Comparison of ENCODE assay signal across 8 cellular contexts in the genomic region with DNA sequence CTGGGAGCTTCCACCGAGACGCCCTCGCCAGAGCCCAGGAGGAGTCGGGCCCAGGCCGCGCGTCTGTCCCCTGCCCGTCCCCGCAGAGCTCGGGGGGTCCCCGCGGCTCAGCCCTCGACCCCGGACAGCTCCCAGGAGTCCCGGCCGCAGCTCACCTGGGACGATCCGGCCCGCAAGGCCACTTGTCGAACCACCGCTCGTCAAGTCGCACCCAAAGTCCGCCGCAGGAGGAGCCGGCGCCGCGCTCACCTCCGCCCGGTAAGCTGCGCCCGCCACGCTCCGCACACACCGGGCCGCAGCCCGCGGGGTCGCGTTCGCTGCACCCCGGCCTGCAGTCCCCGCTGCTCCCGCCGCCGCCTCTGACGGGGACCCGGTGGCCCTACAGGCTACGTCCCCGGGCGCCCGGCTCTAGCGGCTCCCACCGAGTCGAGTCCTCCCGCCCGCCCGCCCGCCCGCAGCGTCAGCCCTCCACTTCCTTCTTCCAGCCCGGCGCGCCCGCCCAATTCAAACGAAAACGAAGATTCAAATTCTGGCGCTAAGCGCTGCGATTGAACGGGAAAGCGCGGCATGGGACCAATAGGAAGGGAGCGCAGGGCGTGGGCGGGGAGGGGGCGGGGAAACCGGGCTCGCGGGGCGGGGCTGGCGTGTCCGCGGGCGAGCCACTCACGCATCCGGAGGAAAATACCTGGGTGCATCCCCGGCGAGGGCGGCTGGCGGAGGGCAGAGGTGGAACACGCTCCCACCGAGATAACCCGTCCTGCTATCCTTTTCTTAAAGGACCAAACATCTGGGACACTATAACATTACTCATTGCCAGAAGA. TPM values are rescaled to one million over a fixed set of nuclear protein-coding genes. Genes with fewer than 3 reads are reported as not detected.
DNase-seq lines count a peak whose midpoint lies in the region; FAIRE-seq lines count a peak whose summit lies in the region.

A gene with protein sequence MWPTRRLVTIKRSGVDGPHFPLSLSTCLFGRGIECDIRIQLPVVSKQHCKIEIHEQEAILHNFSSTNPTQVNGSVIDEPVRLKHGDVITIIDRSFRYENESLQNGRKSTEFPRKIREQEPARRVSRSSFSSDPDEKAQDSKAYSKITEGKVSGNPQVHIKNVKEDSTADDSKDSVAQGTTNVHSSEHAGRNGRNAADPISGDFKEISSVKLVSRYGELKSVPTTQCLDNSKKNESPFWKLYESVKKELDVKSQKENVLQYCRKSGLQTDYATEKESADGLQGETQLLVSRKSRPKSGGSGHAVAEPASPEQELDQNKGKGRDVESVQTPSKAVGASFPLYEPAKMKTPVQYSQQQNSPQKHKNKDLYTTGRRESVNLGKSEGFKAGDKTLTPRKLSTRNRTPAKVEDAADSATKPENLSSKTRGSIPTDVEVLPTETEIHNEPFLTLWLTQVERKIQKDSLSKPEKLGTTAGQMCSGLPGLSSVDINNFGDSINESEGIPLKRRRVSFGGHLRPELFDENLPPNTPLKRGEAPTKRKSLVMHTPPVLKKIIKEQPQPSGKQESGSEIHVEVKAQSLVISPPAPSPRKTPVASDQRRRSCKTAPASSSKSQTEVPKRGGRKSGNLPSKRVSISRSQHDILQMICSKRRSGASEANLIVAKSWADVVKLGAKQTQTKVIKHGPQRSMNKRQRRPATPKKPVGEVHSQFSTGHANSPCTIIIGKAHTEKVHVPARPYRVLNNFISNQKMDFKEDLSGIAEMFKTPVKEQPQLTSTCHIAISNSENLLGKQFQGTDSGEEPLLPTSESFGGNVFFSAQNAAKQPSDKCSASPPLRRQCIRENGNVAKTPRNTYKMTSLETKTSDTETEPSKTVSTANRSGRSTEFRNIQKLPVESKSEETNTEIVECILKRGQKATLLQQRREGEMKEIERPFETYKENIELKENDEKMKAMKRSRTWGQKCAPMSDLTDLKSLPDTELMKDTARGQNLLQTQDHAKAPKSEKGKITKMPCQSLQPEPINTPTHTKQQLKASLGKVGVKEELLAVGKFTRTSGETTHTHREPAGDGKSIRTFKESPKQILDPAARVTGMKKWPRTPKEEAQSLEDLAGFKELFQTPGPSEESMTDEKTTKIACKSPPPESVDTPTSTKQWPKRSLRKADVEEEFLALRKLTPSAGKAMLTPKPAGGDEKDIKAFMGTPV (N-terminal part only) (minus strand): TSS at position 480 of the 821 bp plus-strand sequence. CDS start 756 bp downstream, outside the sequence.

- DNase-seq in GDM1 (lab: John Stamatoyannopoulos, UW) (peak; percentile 90), HAP-1 (ENCODE audit: low spot score in 2 of 2) (peak; percentile 91 to 93), M059J (ENCODE audit: low read depth) (peak; percentile 92), SIG-M5 treated with dmso at 0.1 percent for 504 hours (lab: John Stamatoyannopoulos, UW; ENCODE audit: unreplicated experiment) (peak; percentile 85), activated gamma-delta T cell (lab: John Stamatoyannopoulos, UW) (peak; percentile 82), frontal cortex (ENCODE audit: low spot score in 2 of 2) (peak; percentile 81 to 92), neuronal stem cell (ENCODE audit: low spot score) (peak; percentile 89), stromal cell of bone marrow (ENCODE audit: low read depth) (peak; percentile 82)

- in situ Hi-C loops in HAP-1 (cut with MboI; ENCODE audit: low sequenced_read_pairs): loop anchor here (25.0 kb wide), 1 partner anchor 1836 kb away; a partner anchor contains a TSS

- no peak for FAIRE-seq in frontal cortex (lab: Jason Lieb, UNC)

- peaks cover 8% of the 10 kb centered on the region for H3K79me1 ChIP-seq in neuronal stem cell (ENCODE audit: low read depth, low read length)

- H3K23ac ChIP-seq in neuronal stem cell (ENCODE audit: low read depth, low read length, poor library complexity): peak within 1 kb of the TSS; percentile 40

- no CpG with 5 or more reads among the region's 95 CpGs for WGBS in neuronal stem cell (ENCODE audit: extremely low coverage in 2 of 2, insufficient read length in 2 of 2, insufficient replicate concordance in 1 of 2), 2 donors

- peak within 1 kb of the TSS; percentile 81 for H2BK120ac ChIP-seq in neuronal stem cell (ENCODE audit: low read depth, low read length)

- peak within 1 kb of the TSS; percentile 79 for H3K4me2 ChIP-seq in neuronal stem cell (ENCODE audit: insufficient read depth, low read length, poor library complexity, severe bottlenecking)

- peak within 1 kb of the TSS; percentile 96 for H2AFZ ChIP-seq in neuronal stem cell (ENCODE audit: low read length)

- no peak within 1 kb of the TSS for H3K4ac ChIP-seq in neuronal stem cell (ENCODE audit: low read length)

- H3K14ac ChIP-seq in neuronal stem cell (ENCODE audit: low read length): peak within 1 kb of the TSS; percentile 82

- H3K4me3 ChIP-seq in HAP-1 (peak within 1 kb of the TSS; percentile 88), neuronal stem cell (ENCODE audit: low read length in 2 of 2) (peak within 1 kb of the TSS; percentile 77 to 99)

- H2AK5ac ChIP-seq in neuronal stem cell (ENCODE audit: low read depth, low read length): peak within 1 kb of the TSS; percentile 92

- H3K36me3 ChIP-seq in HAP-1 (replicated peaks) (peaks cover 40% of the 10 kb centered on the region), neuronal stem cell (replicated peaks in 1 of 2; ENCODE audit: control insufficient read depth in 2 of 2, insufficient read depth in 2 of 2, low read length in 2 of 2) (peaks cover 4 to 37% of the 10 kb centered on the region in 2 donors)

- no peak within 1 kb of the TSS for H3K27ac ChIP-seq in neuronal stem cell (replicated peaks; ENCODE audit: low read length)

- no peak within 1 kb of the TSS for H4K8ac ChIP-seq in neuronal stem cell (ENCODE audit: low read depth, low read length)

- peak within 1 kb of the TSS; percentile 19 for H2BK12ac ChIP-seq in neuronal stem cell (ENCODE audit: low read length)

- H3K4me1 ChIP-seq in HAP-1 (peaks cover 24% of the 10 kb centered on the region), neuronal stem cell (ENCODE audit: control insufficient read depth in 2 of 2, insufficient read depth in 1 of 2, low read depth in 1 of 2, low read length in 2 of 2) (peaks cover 7 to 11% of the 10 kb centered on the region in 2 donors)

- H4K91ac ChIP-seq in neuronal stem cell (ENCODE audit: low read depth, low read length, poor library complexity): no peak within 1 kb of the TSS

- peak within 1 kb of the TSS; percentile 92 for H3K9ac ChIP-seq in neuronal stem cell (ENCODE audit: low read depth, low read length, poor library complexity)

- peak within 1 kb of the TSS; percentile 96 for H3K18ac ChIP-seq in neuronal stem cell (ENCODE audit: low read length)

- H3K9me3 ChIP-seq in HAP-1 (no peaks in the 10 kb centered on the region), neuronal stem cell (replicated peaks in 1 of 2; ENCODE audit: control insufficient read depth in 2 of 2, insufficient read depth in 1 of 2, low read depth in 1 of 2, low read length in 2 of 2) (peaks cover 0 to 20% of the 10 kb centered on the region in 2 donors)

- peak within 1 kb of the TSS; percentile 39 for H2BK5ac ChIP-seq in neuronal stem cell (ENCODE audit: low read length)

- H3K27me3 ChIP-seq in HAP-1 (ENCODE audit: low read depth) (no peaks in the 10 kb centered on the region), neuronal stem cell (ENCODE audit: control insufficient read depth in 3 of 3, insufficient read depth in 3 of 3, low read depth in 1 of 3, low read length in 3 of 3) (peaks cover 0 to 13% (median 0%) of the 10 kb centered on the region in 3 experiments)

- H2BK15ac ChIP-seq in neuronal stem cell (ENCODE audit: low read length): no peak within 1 kb of the TSS

RNA-seq across cellular contexts. Expression of the gene that starts here (rescaled TPM):
- 34.0 and 85.4 TPM in 2 replicates for total RNA-seq in M059J (2014; rRNA removed; shearing (Covaris generic))
- 1.2 TPM for total RNA-seq in frontal cortex
- 42.4 TPM for polyA plus RNA-seq in neuronal stem cell (2013, experiment 1 of 2)
- polyA plus RNA-seq in neuronal stem cell (2013, experiment 2 of 2): 41.6 TPM

Comparison
In these comparisons a context has a peak if more than half of its experiments do, and no peak if none do; other contexts are left out.
1. RNA of the gene that starts here (total RNA-seq): 34.0 to 85.4 TPM in M059J; 1.2 TPM in frontal cortex (single experiment); every median in the first group is over 10 times any median in the second.
2. Peak in every context shown above with its lines, with median percentiles within 50 percentile points of each other: DNase-seq.